Comparison of ENCODE assay signal across 1 cellular context in the genomic region with DNA sequence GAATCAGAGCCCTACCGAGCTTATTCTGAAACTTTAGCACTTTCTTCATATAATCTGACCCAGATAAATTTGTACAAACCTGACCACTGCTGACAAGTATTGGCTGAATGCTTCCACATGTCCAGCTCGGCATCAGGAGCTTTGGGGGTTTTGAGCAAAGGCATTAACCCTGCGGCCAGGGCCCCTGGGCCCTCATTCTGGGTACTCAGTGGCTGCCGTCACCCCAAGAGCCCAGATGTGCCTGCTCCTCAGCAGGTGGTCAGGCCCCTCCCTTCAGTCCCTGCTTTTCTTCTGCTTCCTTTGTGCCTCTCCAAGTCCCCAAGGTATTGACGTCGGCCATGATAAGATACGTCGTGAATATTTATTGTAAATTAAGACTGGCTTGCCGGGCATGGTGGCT.
TF ChIP-seq lines count a peak whose summit lies in the region.

No MANE protein-coding gene starts in this region.

TF ChIP-seq in WTC11, 78 proteins besides CTCF, POLR2A, EP300 and RAD21 (continued from another document):
- TF ChIP-seq AR (CRISPR knock-in tag; IDR thresholded peaks at IDR 0.05) = no peak
- no peak for TF ChIP-seq ZNF232 (CRISPR knock-in tag; IDR thresholded peaks at IDR 0.05)
- TF ChIP-seq MXD4 (CRISPR knock-in tag; IDR thresholded peaks at IDR 0.05; ENCODE audit: borderline replicate concordance) = no peak
- TF ChIP-seq MYBL2 (CRISPR knock-in tag; IDR thresholded peaks at IDR 0.05) = no peak
- TF ChIP-seq, protein P1, sequence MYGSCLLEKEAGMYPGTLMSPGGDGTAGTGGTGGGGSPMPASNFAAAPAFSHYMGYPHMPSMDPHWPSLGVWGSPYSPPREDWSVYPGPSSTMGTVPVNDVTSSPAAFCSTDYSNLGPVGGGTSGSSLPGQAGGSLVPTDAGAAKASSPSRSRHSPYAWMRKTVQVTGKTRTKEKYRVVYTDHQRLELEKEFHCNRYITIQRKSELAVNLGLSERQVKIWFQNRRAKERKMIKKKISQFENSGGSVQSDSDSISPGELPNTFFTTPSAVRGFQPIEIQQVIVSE (CRISPR knock-in tag; IDR thresholded peaks at IDR 0.05; ENCODE audit: borderline replicate concordance) = no peak
- TF ChIP-seq ETV6 (CRISPR knock-in tag; IDR thresholded peaks at IDR 0.05) = no peak
- no peak for TF ChIP-seq SMAD3 (CRISPR knock-in tag; IDR thresholded peaks at IDR 0.05; ENCODE audit: borderline replicate concordance)
- TF ChIP-seq E2F1 (CRISPR knock-in tag; IDR thresholded peaks at IDR 0.05) = no peak
- TF ChIP-seq IRF2 (CRISPR knock-in tag; IDR thresholded peaks at IDR 0.05; ENCODE audit: borderline replicate concordance, low read depth) = no peak
- TF ChIP-seq ZBTB21 (CRISPR knock-in tag; IDR thresholded peaks at IDR 0.05; ENCODE audit: borderline replicate concordance) = no peak
- TF ChIP-seq PRRX2 (CRISPR knock-in tag; IDR thresholded peaks at IDR 0.05) = no peak
- TF ChIP-seq, protein P2, sequence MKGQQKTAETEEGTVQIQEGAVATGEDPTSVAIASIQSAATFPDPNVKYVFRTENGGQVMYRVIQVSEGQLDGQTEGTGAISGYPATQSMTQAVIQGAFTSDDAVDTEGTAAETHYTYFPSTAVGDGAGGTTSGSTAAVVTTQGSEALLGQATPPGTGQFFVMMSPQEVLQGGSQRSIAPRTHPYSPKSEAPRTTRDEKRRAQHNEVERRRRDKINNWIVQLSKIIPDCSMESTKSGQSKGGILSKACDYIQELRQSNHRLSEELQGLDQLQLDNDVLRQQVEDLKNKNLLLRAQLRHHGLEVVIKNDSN (CRISPR knock-in tag; IDR thresholded peaks at IDR 0.05) = no peak
